9 cellular contexts compared by ENCODE assay signal in genomic region chr17:3894188-3894587, GRCh38. TPM values are rescaled to one million over a fixed set of nuclear protein-coding genes. Genes with fewer than 3 reads are reported as not detected.
DNase-seq lines count a peak whose midpoint lies in the region; ATAC-seq and TF ChIP-seq lines count a peak whose summit lies in the region.
"Had no signal": no experiment of that assay in that cellular context is flagged by ENCODE, and none has a peak within 500 bp of the region (broad histone marks: within the 10 kb centered on the region; RNA-seq: fewer than 3 reads in every experiment).

No MANE protein-coding gene starts in this region.

- no peaks in the 10 kb centered on the region for H3K36me3 Mint-ChIP-seq in activated B cell treated with CpG ODN at 0.5 μM for 24 hours (ENCODE audit: low read depth)

- no peaks in the 10 kb centered on the region for H3K27me3 Mint-ChIP-seq in activated B cell treated with CpG ODN at 0.5 μM for 24 hours

- H3K4me1 Mint-ChIP-seq in activated B cell treated with CpG ODN at 0.5 μM for 24 hours = peaks cover 37% of the 10 kb centered on the region

- no peak overlapping the region for H3K4me3 ChIP-seq in DOHH2 (ENCODE audit: low read length)
- H3K4me3 ChIP-seq in right cardiac atrium (ENCODE audit: low read length) = no peak overlapping the region
- H3K4me3 ChIP-seq in gastrocnemius medialis = no peak overlapping the region

- H3K4me1 ChIP-seq in DOHH2 (ENCODE audit: control insufficient read depth, low read length) (peaks cover 61% of the 10 kb centered on the region), right cardiac atrium (ENCODE audit: control insufficient read depth, insufficient read depth, low read length) (peaks cover 20% of the 10 kb centered on the region), gastrocnemius medialis (peaks cover 26% of the 10 kb centered on the region in 2 donors)

- peaks cover 13% of the 10 kb centered on the region for H3F3A ChIP-seq in DOHH2 (ENCODE audit: control insufficient read depth, insufficient read depth)

- WGBS in right cardiac atrium = 67% methylated on average over 5 of the region's 5 CpGs

- H3K36me3 ChIP-seq in DOHH2 (ENCODE audit: control insufficient read depth, low read length) = no peaks in the 10 kb centered on the region
- H3K36me3 ChIP-seq in gastrocnemius medialis = no peaks in the 10 kb centered on the region

- peaks cover 12% of the 10 kb centered on the region for H3K27me3 ChIP-seq in DOHH2 (ENCODE audit: control insufficient read depth, low read length)
- no peaks in the 10 kb centered on the region for H3K27me3 ChIP-seq in right cardiac atrium (ENCODE audit: control insufficient read depth, insufficient read depth)
- no peaks in the 10 kb centered on the region for H3K27me3 ChIP-seq in gastrocnemius medialis

- H3K4me2 ChIP-seq in DOHH2 (ENCODE audit: low read length) = peak overlapping the region; percentile 77; the same call in 1 of the 2 replicates

- no peak overlapping the region for H3K27ac ChIP-seq in DOHH2 (ENCODE audit: low read depth, low read length)
- peak overlapping the region; percentile 69 for H3K27ac ChIP-seq in right cardiac atrium (ENCODE audit: low read length)
- peak overlapping the region; percentile 75 to 81 (median 77) for H3K27ac ChIP-seq in gastrocnemius medialis

- CTCF ChIA-PET in activated B cell treated with CpG ODN at 0.5 μM for 24 hours (lab: Charles Lee) = interaction anchor here (1.0 to 1.9 kb wide), 2 partner anchors 13 to 157 kb away, joined by 3 to 5 read pairs; no protein-coding TSS in a partner anchor

- no peaks in the 10 kb centered on the region for H3K9me3 ChIP-seq in DOHH2 (ENCODE audit: control insufficient read depth, insufficient read depth, low read length)
- H3K9me3 ChIP-seq in right cardiac atrium (ENCODE audit: control insufficient read depth, low read length) = no peaks in the 10 kb centered on the region
- H3K9me3 ChIP-seq in gastrocnemius medialis = no peaks in the 10 kb centered on the region

- no peak for ATAC-seq in activated B cell treated with CpG ODN at 0.5 μM for 24 hours (ENCODE audit: low read depth)
- no peak for ATAC-seq in right cardiac atrium
- no peak for ATAC-seq in gastrocnemius medialis

- H4K20me1 ChIP-seq in DOHH2 (ENCODE audit: control insufficient read depth, insufficient read depth, low read depth, low read length) = 0 out of 2 replicates have a peak, but pooled peaks cover 3% of the 10 kb centered on the region

- TF ChIP-seq CTCF in DOHH2 (IDR thresholded peaks at IDR 0.05; ENCODE audit: low read depth, low read length, poor library complexity, severe bottlenecking) (no peak), activated B cell treated with CpG ODN at 0.5 μM for 24 hours (IDR thresholded peaks at IDR 0.05) (no peak), gastrocnemius medialis (IDR thresholded peaks at IDR 0.05 in 4 of 5, conservative IDR thresholded peaks at IDR 0.05 in 1 of 5) (no peak)

- H3K9me2 ChIP-seq in DOHH2 (replicated peaks; ENCODE audit: control insufficient read depth, low read length) = no peaks in the 10 kb centered on the region

- in situ Hi-C loops in gastrocnemius medialis (cut with MboI; ENCODE audit: low sequenced_read_pairs in 4 of 4) = no loop called here

- no peak for TF ChIP-seq POLR2A in gastrocnemius medialis (IDR thresholded peaks at IDR 0.05)

- no peaks in the 10 kb centered on the region for H3K79me2 ChIP-seq in DOHH2 (ENCODE audit: control insufficient read depth, low read length)

- H3K4me3 Mint-ChIP-seq in activated B cell treated with CpG ODN at 0.5 μM for 24 hours = peak overlapping the region; percentile 81

- intact Hi-C loops in activated B cell treated with CpG ODN at 0.5 μM for 24 hours (cut with micrococcal nuclease) (no loop called here), right cardiac atrium (cut with DNase I) (no loop called here), gastrocnemius medialis (cut with DNase I; ENCODE audit: low total_unique reads) (loop anchor here (5.0 kb wide), 1 partner anchor 157 kb away; no protein-coding TSS in a partner anchor)

- DNase-seq in activated B cell treated with CpG ODN at 0.5 μM for 24 hours (no peak), right cardiac atrium (peak in 1 of 3 donors; percentile 28), gastrocnemius medialis (no peak), putamen (ENCODE audit: low spot score) (no peak), hippocampal formation (lab: John Stamatoyannopoulos, UW) (no peak), cerebellar nuclear complex (lab: John Stamatoyannopoulos, UW) (no peak)
- DNase-seq: activated CD8-positive, alpha-beta memory T cell treated with anti-CD3 and anti-CD28 coated beads for 24 hours; NCI-H2107 had no signal

- no peak overlapping the region for H3K27ac Mint-ChIP-seq in activated B cell treated with CpG ODN at 0.5 μM for 24 hours

- H3K9me3 Mint-ChIP-seq in activated B cell treated with CpG ODN at 0.5 μM for 24 hours = no peaks in the 10 kb centered on the region

- POLR2A ChIA-PET in activated B cell treated with CpG ODN at 0.5 μM for 24 hours (lab: Charles Lee) = interaction anchor here (0.5 to 3.2 kb wide), 6 partner anchors 10 to 443 kb away, joined by 3 to 43 read pairs (median 6); no protein-coding TSS in a partner anchor

RNA-seq across cellular contexts. Expression of gene CAMKK1, which starts 1.3 kb away (rescaled TPM):
- total RNA-seq in activated B cell treated with CpG ODN at 0.5 μM for 24 hours (4.3 and 6.1 TPM in 2 replicates), right cardiac atrium (1 to 10 TPM; 4.2 to 6.7 (median 6.0) TPM), gastrocnemius medialis (1 to 10 TPM in 3 of 4 donors, under 1 TPM in 1; 0.44 to 5.1 (median 2.1) TPM)
- 4.5 TPM for polyA plus RNA-seq in right cardiac atrium

RNA-seq across cellular contexts. Expression of gene P2RX1, which starts 22.1 kb away (rescaled TPM):
- 22.0 and 26.0 TPM in 2 replicates for total RNA-seq in activated B cell treated with CpG ODN at 0.5 μM for 24 hours
- total RNA-seq in right cardiac atrium = 1 to 10 TPM in 3 of 4 donors, under 1 TPM in 1; 0.74 to 3.8 (median 1.4) TPM
- polyA plus RNA-seq in right cardiac atrium = 1.1 TPM
- under 1 TPM in 3 of 4 donors, not detected in 1; 0.25 to 0.59 (median 0.38) TPM for total RNA-seq in gastrocnemius medialis

RNA-seq across cellular contexts. Expression of gene NCBP3, which starts 48.1 kb away (rescaled TPM):
- total RNA-seq in activated B cell treated with CpG ODN at 0.5 μM for 24 hours = 49.5 TPM in 2 replicates
- total RNA-seq in right cardiac atrium = 10 to 100 TPM; 24.7 to 33.5 (median 27.1) TPM
- 13.9 TPM for polyA plus RNA-seq in right cardiac atrium
- total RNA-seq in gastrocnemius medialis = 10 to 100 TPM in 3 of 4 donors, 1 to 10 TPM in 1; 9.5 to 15.2 (median 14.5) TPM
